ENCODE assay signal across 19 cellular contexts in the genomic region with DNA sequence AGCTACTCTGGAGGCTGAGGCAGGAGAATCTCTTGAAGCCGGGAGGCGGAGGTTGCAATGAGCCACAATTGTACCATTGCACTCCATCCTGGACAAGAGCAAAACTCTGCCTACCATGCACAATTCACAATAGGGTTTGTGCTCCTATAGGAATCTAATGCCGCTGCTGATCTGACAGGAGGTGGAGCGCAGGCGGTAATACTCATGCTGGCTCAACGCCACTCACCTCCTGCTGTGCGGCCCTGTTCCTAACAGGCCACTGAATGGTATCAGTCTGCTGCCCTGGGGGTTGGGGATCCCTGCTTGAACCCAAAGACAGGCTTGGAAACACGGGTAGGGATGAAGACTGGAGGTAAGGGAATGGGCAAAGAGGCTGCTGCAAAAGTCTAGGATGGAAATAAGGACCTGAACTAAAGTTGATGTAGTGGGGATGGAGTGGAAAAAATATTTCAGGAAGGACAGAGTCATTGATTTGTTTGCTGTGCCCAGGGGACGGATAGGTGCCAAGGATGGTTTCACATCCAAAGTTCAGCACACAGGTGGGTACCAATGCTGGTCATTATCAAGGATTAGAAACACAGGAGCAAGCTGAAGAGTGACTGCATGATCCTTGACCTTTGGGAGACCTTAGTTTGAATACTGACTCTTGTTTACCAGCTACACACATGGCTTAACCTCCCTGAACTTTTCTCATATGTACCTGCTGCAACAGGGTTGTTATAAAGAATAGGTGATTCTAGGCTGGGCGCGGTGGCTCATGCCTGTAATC. TPM values are rescaled to one million over a fixed set of nuclear protein-coding genes. Genes with fewer than 3 reads are reported as not detected.
DNase-seq lines count a peak whose midpoint lies in the region; ATAC-seq and TF ChIP-seq lines count a peak whose summit lies in the region.
"Had no signal": no experiment of that assay in that cellular context is flagged by ENCODE, and none has a peak within 500 bp of the region (broad histone marks: within the 10 kb centered on the region; RNA-seq: fewer than 3 reads in every experiment).

No MANE protein-coding gene starts in this region.

- peaks cover 6% of the 10 kb centered on the region for H3K4me1 Mint-ChIP-seq in T-helper 1 cell treated with Interleukin-12 subunit alpha and Interleukin-12 subunit beta and Interleukin-4 antibody, amounts not matched to agents 30 μg/mL and 1 μg/mL, for 36 hours (ENCODE audit: low read depth)
- H3K4me1 Mint-ChIP-seq in GM23338 (peaks cover 3% of the 10 kb centered on the region; the same call in 1 of the 3 replicates), natural killer cell (peaks cover 10 to 22% of the 10 kb centered on the region in 2 donors)
- peaks cover 21% of the 10 kb centered on the region for H3K4me1 Mint-ChIP-seq in activated naive CD8-positive, alpha-beta T cell treated with anti-CD3 and anti-CD28 coated beads, Interleukin-2, amount 50 U/mL, for 24 hours

- intact Hi-C loops in natural killer cell (cut with micrococcal nuclease) (loop anchor here (5.0 kb wide), 1 partner anchor 108 kb away; a partner anchor contains a TSS), right cardiac atrium (cut with DNase I) (loop anchor here in 1 of 4 donors (10.0 kb wide), 1 partner anchor 69 kb away; a partner anchor contains a TSS)

- H3K4me1 ChIP-seq in GM23338 (ENCODE audit: insufficient read depth), result no peaks in the 10 kb centered on the region
- H3K4me1 ChIP-seq in right cardiac atrium (ENCODE audit: control insufficient read depth, insufficient read depth, low read length), result no peaks in the 10 kb centered on the region

- H3K27ac ChIP-seq in GM23338 (ENCODE audit: low read depth) (no peak overlapping the region), right cardiac atrium (ENCODE audit: low read length) (no peak overlapping the region)
- H3K27ac ChIP-seq: body of pancreas, C4-2B, KMS-11, PC-9 had no signal

- H2AFZ ChIP-seq in GM23338, result no peak overlapping the region
- H2AFZ ChIP-seq: PC-9 had no signal

- no peaks in the 10 kb centered on the region; the same call in 1 of the 2 replicates for H4K20me1 ChIP-seq in GM23338 (replicated peaks; ENCODE audit: insufficient read depth)

- H3K9me3 ChIP-seq in right cardiac atrium (ENCODE audit: control insufficient read depth, low read length), result no peaks in the 10 kb centered on the region
- H3K9me3 ChIP-seq: body of pancreas had no signal

- H3K9me3 Mint-ChIP-seq in T-helper 1 cell treated with Interleukin-12 subunit alpha and Interleukin-12 subunit beta and Interleukin-4 antibody, amounts not matched to agents 30 μg/mL and 1 μg/mL, for 36 hours, result no peaks in the 10 kb centered on the region
- H3K9me3 Mint-ChIP-seq in GM23338 (peaks cover 3% of the 10 kb centered on the region; the same call in 1 of the 3 replicates), natural killer cell (no peaks in the 10 kb centered on the region)
- no peaks in the 10 kb centered on the region for H3K9me3 Mint-ChIP-seq in activated naive CD8-positive, alpha-beta T cell treated with anti-CD3 and anti-CD28 coated beads, Interleukin-2, amount 50 U/mL, for 24 hours

- no peak for TF ChIP-seq CTCF in GM23338 (conservative IDR thresholded peaks at IDR 0.05; ENCODE audit: low read depth in 2 of 2)
- TF ChIP-seq CTCF in natural killer cell (IDR thresholded peaks at IDR 0.05), result no peak

- H3K4me3 Mint-ChIP-seq in T-helper 1 cell treated with Interleukin-12 subunit alpha and Interleukin-12 subunit beta and Interleukin-4 antibody, amounts not matched to agents 30 μg/mL and 1 μg/mL, for 36 hours, result peak overlapping the region; percentile 96
- H3K4me3 Mint-ChIP-seq in GM23338, result peak overlapping the region; percentile 96; the same call in 2 of the 3 replicates
- peak overlapping the region; percentile 95 for H3K4me3 Mint-ChIP-seq in activated naive CD8-positive, alpha-beta T cell treated with anti-CD3 and anti-CD28 coated beads, Interleukin-2, amount 50 U/mL, for 24 hours
- H3K4me3 Mint-ChIP-seq in natural killer cell, result peak overlapping the region; percentile 99

- 89% methylated on average over 11 of the region's 11 CpGs for WGBS in right cardiac atrium

- no peak overlapping the region for H3K4me2 ChIP-seq in GM23338
- H3K4me2 ChIP-seq: KMS-11 had no signal

- H3K9me2 ChIP-seq in GM23338 (ENCODE audit: insufficient read depth), result no peaks in the 10 kb centered on the region

- H3K36me3 ChIP-seq in GM23338 (ENCODE audit: insufficient read depth), result peaks cover 14% of the 10 kb centered on the region

- ATAC-seq in GM23338 (no peak), natural killer cell (no peak), right cardiac atrium (no peak), HG02840 (IDR thresholded peaks at IDR 0.05; ENCODE audit: low FRiP score, unreplicated experiment) (no peak)
- no peak for ATAC-seq in activated naive CD8-positive, alpha-beta T cell treated with anti-CD3 and anti-CD28 coated beads, Interleukin-2, amount 50 U/mL, for 24 hours
- ATAC-seq: body of pancreas, esophagus mucosa had no signal

- H3K79me2 ChIP-seq in GM23338 (replicated peaks; ENCODE audit: insufficient read depth), result peaks cover 22% of the 10 kb centered on the region

- peaks cover 2% of the 10 kb centered on the region; the same call in 1 of the 2 replicates for H3F3A ChIP-seq in GM23338 (replicated peaks; ENCODE audit: low read depth)

- H3K27ac Mint-ChIP-seq in T-helper 1 cell treated with Interleukin-12 subunit alpha and Interleukin-12 subunit beta and Interleukin-4 antibody, amounts not matched to agents 30 μg/mL and 1 μg/mL, for 36 hours, result no peak overlapping the region
- H3K27ac Mint-ChIP-seq in GM23338 (no peak overlapping the region), natural killer cell (no peak overlapping the region)
- H3K27ac Mint-ChIP-seq in activated naive CD8-positive, alpha-beta T cell treated with anti-CD3 and anti-CD28 coated beads, Interleukin-2, amount 50 U/mL, for 24 hours, result peak overlapping the region; percentile 96

- H3K4me3 ChIP-seq in GM23338 (no peak overlapping the region), right cardiac atrium (ENCODE audit: low read length) (no peak overlapping the region)
- H3K4me3 ChIP-seq: body of pancreas had no signal

- H3K27me3 Mint-ChIP-seq in T-helper 1 cell treated with Interleukin-12 subunit alpha and Interleukin-12 subunit beta and Interleukin-4 antibody, amounts not matched to agents 30 μg/mL and 1 μg/mL, for 36 hours (ENCODE audit: low read depth), result no peaks in the 10 kb centered on the region
- H3K27me3 Mint-ChIP-seq in GM23338 (ENCODE audit: insufficient read depth, low read depth, poor library complexity), result peaks cover 2% of the 10 kb centered on the region
- peaks cover 2% of the 10 kb centered on the region for H3K27me3 Mint-ChIP-seq in activated naive CD8-positive, alpha-beta T cell treated with anti-CD3 and anti-CD28 coated beads, Interleukin-2, amount 50 U/mL, for 24 hours
- H3K27me3 Mint-ChIP-seq in natural killer cell (ENCODE audit: low read depth in 2 of 2), result no peaks in the 10 kb centered on the region

- DNase-seq in T-helper 1 cell, result no peak
- no peak for DNase-seq in GM23338 (ENCODE audit: low spot score)
- DNase-seq in activated naive CD8-positive, alpha-beta T cell treated with anti-CD3 and anti-CD28 coated beads, Interleukin-2, amount 50 U/mL, for 24 hours, result no peak
- no peak for DNase-seq in natural killer cell
- DNase-seq in right cardiac atrium, result no peak
- DNase-seq in NCI-H446 treated with DMSO at 0.1 percent for 48 hours (lab: John Stamatoyannopoulos, UW), result no peak
- DNase-seq: activated CD8-positive, alpha-beta memory T cell treated with anti-CD3 and anti-CD28 coated beads for 24 hours; activated gamma-delta T cell treated with Interleukin-2 at 50 U/mL for 16 hours; body of pancreas; DMS79 treated with DMSO at 0.1 percent for 48 hours; HCEC 1CT; NCI-H774; PC-9; trophoblast cell had no signal

- peaks cover 9% of the 10 kb centered on the region for H3K36me3 Mint-ChIP-seq in T-helper 1 cell treated with Interleukin-12 subunit alpha and Interleukin-12 subunit beta and Interleukin-4 antibody, amounts not matched to agents 30 μg/mL and 1 μg/mL, for 36 hours (ENCODE audit: low read depth)
- H3K36me3 Mint-ChIP-seq in GM23338 (ENCODE audit: low read depth) (peaks cover 51% of the 10 kb centered on the region), natural killer cell (no peaks in the 10 kb centered on the region)
- H3K36me3 Mint-ChIP-seq in activated naive CD8-positive, alpha-beta T cell treated with anti-CD3 and anti-CD28 coated beads, Interleukin-2, amount 50 U/mL, for 24 hours (ENCODE audit: low read depth), result peaks cover 43% of the 10 kb centered on the region

- H3K27me3 ChIP-seq in GM23338 (ENCODE audit: insufficient read depth) (no peaks in the 10 kb centered on the region), right cardiac atrium (ENCODE audit: control insufficient read depth, insufficient read depth) (no peaks in the 10 kb centered on the region)
- H3K27me3 ChIP-seq: body of pancreas had no signal

TF ChIP-seq in GM23338, 12 proteins besides CTCF, POLR2A, EP300 and RAD21 (continues in another document):
- no peak for TF ChIP-seq EZH2phosphoT487 (IDR thresholded peaks at IDR 0.05; ENCODE audit: unreplicated experiment)
- TF ChIP-seq NANOG (IDR thresholded peaks at IDR 0.05; ENCODE audit: borderline replicate concordance), result no peak
- no peak for TF ChIP-seq CREB1 (CRISPR knock-in tag; IDR thresholded peaks at IDR 0.05; ENCODE audit: low read depth)
- no peak for TF ChIP-seq JUNB (IDR thresholded peaks at IDR 0.05; ENCODE audit: unreplicated experiment)
- TF ChIP-seq, protein P1, sequence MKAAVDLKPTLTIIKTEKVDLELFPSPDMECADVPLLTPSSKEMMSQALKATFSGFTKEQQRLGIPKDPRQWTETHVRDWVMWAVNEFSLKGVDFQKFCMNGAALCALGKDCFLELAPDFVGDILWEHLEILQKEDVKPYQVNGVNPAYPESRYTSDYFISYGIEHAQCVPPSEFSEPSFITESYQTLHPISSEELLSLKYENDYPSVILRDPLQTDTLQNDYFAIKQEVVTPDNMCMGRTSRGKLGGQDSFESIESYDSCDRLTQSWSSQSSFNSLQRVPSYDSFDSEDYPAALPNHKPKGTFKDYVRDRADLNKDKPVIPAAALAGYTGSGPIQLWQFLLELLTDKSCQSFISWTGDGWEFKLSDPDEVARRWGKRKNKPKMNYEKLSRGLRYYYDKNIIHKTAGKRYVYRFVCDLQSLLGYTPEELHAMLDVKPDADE (IDR thresholded peaks at IDR 0.05), result no peak

RNA-seq across cellular contexts. Expression of a gene that starts 2.2 kb away (rescaled TPM):
- total RNA-seq in GM23338 (2014; rRNA removed; shearing (Covaris generic)), result 14.6 and 14.8 TPM in 2 replicates
- polyA plus RNA-seq in GM23338 (2016; fragmentation: Nextera tagmentation; extraction: Ambion mirVana) (100 and 104 TPM in 2 replicates), right cardiac atrium (19.1 TPM)
- total RNA-seq in natural killer cell (10 to 100 TPM in 2 of 3 donors, 1 to 10 TPM in 1; 6.8 to 12.0 (median 10.4) TPM), right cardiac atrium (10 to 100 TPM; 16.6 to 22.2 (median 19.3) TPM)

RNA-seq across cellular contexts. Expression of a gene that starts 10.5 kb away (rescaled TPM):
- total RNA-seq in GM23338 (2014; rRNA removed; shearing (Covaris generic)), result 29.8 and 30.0 TPM in 2 replicates
- polyA plus RNA-seq in GM23338 (2016; fragmentation: Nextera tagmentation; extraction: Ambion mirVana) (21.1 and 30.5 TPM in 2 replicates), right cardiac atrium (209 TPM)
- total RNA-seq in natural killer cell (10 to 100 TPM; 35.9 to 44.8 (median 42.8) TPM), right cardiac atrium (100 to 1,000 TPM; 209 to 280 (median 253) TPM)
